In the genomic region with DNA sequence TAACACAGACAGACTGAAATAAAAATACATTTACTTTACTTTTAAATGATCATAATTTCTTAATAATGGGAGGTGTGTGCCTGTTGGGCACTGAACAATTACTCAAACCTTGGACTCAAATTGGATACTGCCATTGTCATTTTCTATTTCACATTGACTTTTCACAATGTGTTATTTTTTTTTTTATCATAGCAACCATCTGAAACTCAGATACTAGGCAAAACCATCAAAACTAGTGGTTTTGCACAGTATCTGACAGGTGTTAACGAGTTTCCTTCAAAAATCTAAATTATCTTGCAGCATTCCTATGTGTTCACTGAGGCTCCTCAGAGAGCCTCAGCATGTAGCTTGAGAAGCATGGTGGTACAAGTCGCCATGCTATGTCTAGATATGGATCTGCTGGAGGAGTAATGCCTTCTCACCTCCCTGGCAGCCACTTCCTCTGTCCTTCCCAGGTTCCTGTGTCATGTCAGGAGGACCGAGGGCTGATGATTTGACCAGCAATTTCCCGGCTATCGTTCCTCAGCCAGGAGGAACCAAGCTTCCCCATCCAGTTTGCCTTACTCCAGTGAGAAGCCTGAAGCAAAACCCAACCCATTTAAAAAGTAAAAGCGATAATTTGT, we compare ENCODE assay signal across 1 cellular context.
TF ChIP-seq lines count a peak whose summit lies in the region.

No MANE protein-coding gene starts in this region.

TF ChIP-seq in GM12878, 131 proteins besides CTCF, POLR2A, EP300 and RAD21 (continued from another document):
- TF ChIP-seq, protein P1, sequence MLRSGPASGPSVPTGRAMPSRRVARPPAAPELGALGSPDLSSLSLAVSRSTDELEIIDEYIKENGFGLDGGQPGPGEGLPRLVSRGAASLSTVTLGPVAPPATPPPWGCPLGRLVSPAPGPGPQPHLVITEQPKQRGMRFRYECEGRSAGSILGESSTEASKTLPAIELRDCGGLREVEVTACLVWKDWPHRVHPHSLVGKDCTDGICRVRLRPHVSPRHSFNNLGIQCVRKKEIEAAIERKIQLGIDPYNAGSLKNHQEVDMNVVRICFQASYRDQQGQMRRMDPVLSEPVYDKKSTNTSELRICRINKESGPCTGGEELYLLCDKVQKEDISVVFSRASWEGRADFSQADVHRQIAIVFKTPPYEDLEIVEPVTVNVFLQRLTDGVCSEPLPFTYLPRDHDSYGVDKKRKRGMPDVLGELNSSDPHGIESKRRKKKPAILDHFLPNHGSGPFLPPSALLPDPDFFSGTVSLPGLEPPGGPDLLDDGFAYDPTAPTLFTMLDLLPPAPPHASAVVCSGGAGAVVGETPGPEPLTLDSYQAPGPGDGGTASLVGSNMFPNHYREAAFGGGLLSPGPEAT (IDR thresholded peaks at IDR 0.05; ENCODE audit: low read depth): 0 out of 2 replicates have a peak, but pooled peaks have one; percentile 19
- TF ChIP-seq IKZF1 (conservative IDR thresholded peaks at IDR 0.05) (peak; percentile 28; the same call in 1 of the 2 replicates), SPI1 (IDR thresholded peaks at IDR 0.05; ENCODE audit: borderline replicate concordance, insufficient read depth, low read depth, low read length) (0 out of 2 replicates have a peak, but pooled peaks have one; percentile 4)
